In genomic region chr11:63518548-63518947, GRCh38 we compare ENCODE assay signal across 18 cellular contexts. TPM values are rescaled to one million over a fixed set of nuclear protein-coding genes. Genes with fewer than 3 reads are reported as not detected.
DNase-seq lines count a peak whose midpoint lies in the region; ATAC-seq, FAIRE-seq and TF ChIP-seq lines count a peak whose summit lies in the region.
"Had no signal": no experiment of that assay in that cellular context is flagged by ENCODE, and none has a peak within 500 bp of the region (broad histone marks: within the 10 kb centered on the region; RNA-seq: fewer than 3 reads in every experiment).

No MANE protein-coding gene starts in this region.

- TF ChIP-seq POLR2A in GM12878 (IDR thresholded peaks at IDR 0.05; ENCODE audit: low read depth, low read length) = no peak

- no peak for TF ChIP-seq EP300 in GM12878 (IDR thresholded peaks at IDR 0.05; ENCODE audit: borderline replicate concordance in 1 of 2, control insufficient read depth in 1 of 2, low read depth in 2 of 2, low read length in 2 of 2)

- CTCF ChIA-PET in PC-3 (lab: Charles Lee) (no interaction called here), GM12878 (lab: Yijun Ruan, JAX) (interaction anchor here (1.7 kb wide), 1 partner anchor 39 kb away, joined by 3 read pairs; no protein-coding TSS in a partner anchor)

- peaks cover 30% of the 10 kb centered on the region for H3K4me1 ChIP-seq in PC-3 (ENCODE audit: insufficient read depth, low read length)
- H3K4me1 ChIP-seq in GM12878 (ENCODE audit: control insufficient read depth, insufficient read depth, low read length) = no peaks in the 10 kb centered on the region
- H3K4me1 ChIP-seq: suprapubic skin had no signal

- no peak for TF ChIP-seq CTCF in PC-3 (conservative IDR thresholded peaks at IDR 0.05; ENCODE audit: low read depth, low read length)
- no peak for TF ChIP-seq CTCF in GM12878 (IDR thresholded peaks at IDR 0.05 in 2 of 3, conservative IDR thresholded peaks at IDR 0.05 in 1 of 3; ENCODE audit: control insufficient read depth in 2 of 3, extremely low read depth in 1 of 3, insufficient read depth in 1 of 3, low read depth in 3 of 3, low read length in 3 of 3)
- TF ChIP-seq CTCF in natural killer cell (IDR thresholded peaks at IDR 0.05) = no peak

- DNase-seq in EL (peak; percentile 70), PC-3 (peak; percentile 57), GM12878 (ENCODE audit: low read depth, low spot score) (no peak), natural killer cell (no peak), AG08396 (ENCODE audit: low spot score) (no peak), 8988T (no peak), Ammon's horn (ENCODE audit: low spot score) (no peak), NOMO-1 treated with dmso at 0.1 percent for 144 hours (lab: John Stamatoyannopoulos, UW; ENCODE audit: unreplicated experiment) (no peak)
- DNase-seq: activated CD4-positive, alpha-beta T cell treated with anti-CD3 and anti-CD28 coated beads, Interleukin-2, amount 50 U/mL, for 4 hours; activated naive CD4-positive, alpha-beta T cell treated with Interleukin-2 at 50 U/mL for 16 hours; erythroblast; left ventricle myocardium superior; NCI-H1105; NCI-H446 treated with DMSO at 0.1 percent for 48 hours had no signal

- peaks cover 9 to 23% of the 10 kb centered on the region in 2 donors for H3K4me1 Mint-ChIP-seq in natural killer cell

- H3K27me3 ChIP-seq in PC-3 (ENCODE audit: low read length) (no peaks in the 10 kb centered on the region), GM12878 (replicated peaks in 1 of 2; ENCODE audit: control insufficient read depth in 2 of 2, insufficient read depth in 2 of 2, low read length in 1 of 2) (no peaks in the 10 kb centered on the region)
- H3K27me3 ChIP-seq: suprapubic skin had no signal

- no peaks in the 10 kb centered on the region for H3K79me2 ChIP-seq in PC-3 (ENCODE audit: low read length)
- H3K79me2 ChIP-seq in GM12878 (ENCODE audit: control insufficient read depth, insufficient read depth, low read length) = no peaks in the 10 kb centered on the region

- H3K4me3 Mint-ChIP-seq in natural killer cell = peak overlapping the region; percentile 29

- in situ Hi-C loops in GM12878 (cut with MboI) = no loop called here

- H2AFZ ChIP-seq in PC-3 (ENCODE audit: low read length) (no peak overlapping the region), GM12878 (ENCODE audit: control insufficient read depth, low read depth, low read length) (no peak overlapping the region)

- no peak for TF ChIP-seq RAD21 in GM12878 (IDR thresholded peaks at IDR 0.05; ENCODE audit: insufficient read depth, low read depth, low read length)

- H3K27ac ChIP-seq in PC-3 (ENCODE audit: low read length) = no peak overlapping the region
- H3K27ac ChIP-seq in GM12878 (ENCODE audit: control insufficient read depth, insufficient read depth) = no peak overlapping the region
- H3K27ac ChIP-seq: suprapubic skin had no signal

- H4K20me1 ChIP-seq in PC-3 (ENCODE audit: low read length) (no peaks in the 10 kb centered on the region), GM12878 (ENCODE audit: control insufficient read depth, insufficient read depth) (no peaks in the 10 kb centered on the region)

- H3K4me3 ChIP-seq in PC-3 (ENCODE audit: low read length) (no peak overlapping the region), GM12878 (no peak overlapping the region)
- H3K4me3 ChIP-seq: suprapubic skin had no signal

- H3K36me3 ChIP-seq in PC-3 (ENCODE audit: low read depth, low read length) = no peaks in the 10 kb centered on the region
- no peaks in the 10 kb centered on the region for H3K36me3 ChIP-seq in GM12878 (ENCODE audit: control insufficient read depth in 2 of 2, insufficient read depth in 2 of 2, low read length in 1 of 2)
- H3K36me3 ChIP-seq: suprapubic skin had no signal

- H3F3A ChIP-seq in PC-3 (ENCODE audit: low read length, unreplicated experiment) = no peaks in the 10 kb centered on the region

- SMC1A ChIA-PET in GM12878 (lab: Charles Lee; ENCODE audit: uncharacterized antibody, unreplicated experiment) = no interaction called here

- H3K4me2 ChIP-seq in PC-3 (ENCODE audit: low read length) (no peak overlapping the region), GM12878 (ENCODE audit: control insufficient read depth, insufficient read depth) (no peak overlapping the region)

- POLR2A ChIA-PET in PC-3 (lab: Charles Lee; ENCODE audit: unreplicated experiment) = interaction anchor here (0.6 kb wide), 1 partner anchor 12 kb away, joined by 4 read pairs; no protein-coding TSS in a partner anchor
- POLR2A ChIA-PET in GM12878 (lab: Charles Lee) = interaction anchor here (0.7 kb wide), 2 partner anchors 10 to 111 kb away, joined by 3 read pairs; no protein-coding TSS in a partner anchor

- RAD21 ChIA-PET in GM12878 (lab: Charles Lee; ENCODE audit: unreplicated experiment) = no interaction called here

- no peaks in the 10 kb centered on the region for H3K9me2 ChIP-seq in PC-3 (replicated peaks; ENCODE audit: low read length)

- H3K27me3 Mint-ChIP-seq in natural killer cell (ENCODE audit: low read depth in 2 of 2) = no peaks in the 10 kb centered on the region

- no peaks in the 10 kb centered on the region for H3K36me3 Mint-ChIP-seq in natural killer cell

- ATAC-seq in PC-3 (no peak), GM12878 (no peak), natural killer cell (peak; percentile 81 to 85 (median 83))
- ATAC-seq: left ventricle myocardium superior had no signal

- no peaks in the 10 kb centered on the region for H3K9me3 Mint-ChIP-seq in natural killer cell

- WGBS in GM12878 (ENCODE audit: insufficient coverage, insufficient replicate concordance, low lambda C conversion rate, missing lambda C conversion rate) = 40% methylated on average over 1 of the region's 1 CpG

- BruUV-seq in PC-3 (replicated peaks; lab: Mats Ljungman, UMichigan) = no TSS peak
- no TSS peak for BruUV-seq in GM12878 (replicated peaks; lab: Mats Ljungman, UMichigan)

- H3K9ac ChIP-seq in PC-3 (ENCODE audit: low read length) = no peak overlapping the region
- no peak overlapping the region for H3K9ac ChIP-seq in GM12878 (ENCODE audit: control insufficient read depth, insufficient read depth, low read length)

- H3K27ac Mint-ChIP-seq in natural killer cell = peak overlapping the region; percentile 83 to 90

- H3K9me3 ChIP-seq in PC-3 (ENCODE audit: low read length) (no peaks in the 10 kb centered on the region), GM12878 (replicated peaks; ENCODE audit: control insufficient read depth, insufficient read depth, low read length) (no peaks in the 10 kb centered on the region; the same call in 2 of the 3 replicates)
- H3K9me3 ChIP-seq: suprapubic skin had no signal

- no peak for FAIRE-seq in GM12878 (lab: Jason Lieb, UNC)
- FAIRE-seq: colon had no signal

- intact Hi-C loops in PC-3 (cut with micrococcal nuclease) = no loop called here
- intact Hi-C loops in GM12878 (cut with micrococcal nuclease; ENCODE audit: unreplicated experiment) = no loop called here
- intact Hi-C loops in natural killer cell (cut with micrococcal nuclease) = no loop called here

RNA-seq across cellular contexts. Expression of gene LGALS12, which starts 12.7 kb away (rescaled TPM):
- total RNA-seq in PC-3 (2014; rRNA removed) = 0.07 TPM in 1 of 2 replicates, not detected in the other
- total RNA-seq in GM12878 (2013; cell fraction: nucleolus; rRNA removed) = not detected in 2 replicates
- total RNA-seq in GM12878 (2014; rRNA removed) = not detected in 2 replicates
- total RNA-seq in GM12878 (2014; rRNA removed; fragmentation: Illumina TruSeq; extraction: Trizol) = not detected in 2 replicates
- total RNA-seq in GM12878 (2021) = not detected in 2 replicates
- not detected for polyA plus RNA-seq in GM12878 (2011; ENCODE audit: low read depth)
- polyA plus RNA-seq in GM12878 (2011; rRNA removed) = not detected in 2 replicates
- not detected in 2 replicates for polyA plus RNA-seq in GM12878 (2011; cell fraction: cytosol; rRNA removed)
- polyA plus RNA-seq in GM12878 (2011; cell fraction: nucleus; rRNA removed) = not detected in 2 replicates
- not detected in 2 replicates for polyA plus RNA-seq in GM12878 (2012)
- not detected in 2 replicates for polyA plus RNA-seq in GM12878 (2014; fragmentation: Illumina TruSeq; extraction: Trizol)
- polyA plus RNA-seq in GM12878 (2014; fragmentation: Nextera tagmentation; extraction: Ambion mirVana) = not detected
- polyA plus RNA-seq in GM12878 (2014; rRNA removed) = not detected in 2 replicates
- polyA plus RNA-seq in GM12878 (2016; fragmentation: Nextera tagmentation; extraction: Ambion mirVana) = not detected
- polyA minus RNA-seq in GM12878 (2011; rRNA and poly(A)+ RNA removed) = not detected in 2 replicates
- not detected in 2 replicates for polyA minus RNA-seq in GM12878 (2011; cell fraction: cytosol; rRNA and poly(A)+ RNA removed)
- not detected in 2 replicates for polyA minus RNA-seq in GM12878 (2011; cell fraction: nucleus; rRNA and poly(A)+ RNA removed)
- total RNA-seq in natural killer cell = 1 to 10 TPM in 1 of 3 donors, under 1 TPM in 2; 0.23 to 1.8 (median 0.38) TPM

RNA-seq across cellular contexts. Expression of gene PLAAT4, which starts 18.1 kb away (rescaled TPM):
- total RNA-seq in PC-3 (2014; rRNA removed) = 5.4 and 5.6 TPM in 2 replicates
- 3.1 and 3.6 TPM in 2 replicates for total RNA-seq in GM12878 (2013; cell fraction: nucleolus; rRNA removed)
- 12.3 and 13.0 TPM in 2 replicates for total RNA-seq in GM12878 (2014; rRNA removed)
- total RNA-seq in GM12878 (2014; rRNA removed; fragmentation: Illumina TruSeq; extraction: Trizol) = 11.3 and 13.4 TPM in 2 replicates
- total RNA-seq in GM12878 (2021) = 9.9 and 12.6 TPM in 2 replicates
- 23.0 TPM for polyA plus RNA-seq in GM12878 (2011; ENCODE audit: low read depth)
- polyA plus RNA-seq in GM12878 (2011; rRNA removed) = 8.1 and 15.5 TPM in 2 replicates
- 14.9 and 15.1 TPM in 2 replicates for polyA plus RNA-seq in GM12878 (2011; cell fraction: cytosol; rRNA removed)
- 5.3 and 6.3 TPM in 2 replicates for polyA plus RNA-seq in GM12878 (2011; cell fraction: nucleus; rRNA removed)
- 21.2 and 23.6 TPM in 2 replicates for polyA plus RNA-seq in GM12878 (2012)
- polyA plus RNA-seq in GM12878 (2014; fragmentation: Illumina TruSeq; extraction: Trizol) = 11.8 and 12.2 TPM in 2 replicates
- polyA plus RNA-seq in GM12878 (2014; fragmentation: Nextera tagmentation; extraction: Ambion mirVana) = 10 to 100 TPM; 23.7 to 34.3 TPM
- 13.3 and 13.5 TPM in 2 replicates for polyA plus RNA-seq in GM12878 (2014; rRNA removed)
- 1 to 10 TPM; 6.0 to 7.1 TPM for polyA plus RNA-seq in GM12878 (2016; fragmentation: Nextera tagmentation; extraction: Ambion mirVana)
- polyA minus RNA-seq in GM12878 (2011; rRNA and poly(A)+ RNA removed) = 5.6 and 7.2 TPM in 2 replicates
- 1.8 and 4.1 TPM in 2 replicates for polyA minus RNA-seq in GM12878 (2011; cell fraction: cytosol; rRNA and poly(A)+ RNA removed)
- polyA minus RNA-seq in GM12878 (2011; cell fraction: nucleus; rRNA and poly(A)+ RNA removed) = 0.48 and 1.1 TPM in 2 replicates
- total RNA-seq in natural killer cell = 100 to 1,000 TPM; 204 to 215 (median 210) TPM

RNA-seq across cellular contexts. Expression of gene PLAAT5, which starts 27.6 kb away (rescaled TPM):
- not detected in 2 replicates for total RNA-seq in PC-3 (2014; rRNA removed)
- total RNA-seq in GM12878 (2013; cell fraction: nucleolus; rRNA removed) = not detected in 2 replicates
- total RNA-seq in GM12878 (2014; rRNA removed) = not detected in 2 replicates
- total RNA-seq in GM12878 (2014; rRNA removed; fragmentation: Illumina TruSeq; extraction: Trizol) = not detected in 2 replicates
- total RNA-seq in GM12878 (2021) = not detected in 2 replicates
- not detected for polyA plus RNA-seq in GM12878 (2011; ENCODE audit: low read depth)
- polyA plus RNA-seq in GM12878 (2011; rRNA removed) = not detected in 2 replicates
- polyA plus RNA-seq in GM12878 (2011; cell fraction: cytosol; rRNA removed) = not detected in 2 replicates
- polyA plus RNA-seq in GM12878 (2011; cell fraction: nucleus; rRNA removed) = not detected in 2 replicates
- polyA plus RNA-seq in GM12878 (2012) = not detected in 2 replicates
- not detected in 2 replicates for polyA plus RNA-seq in GM12878 (2014; fragmentation: Illumina TruSeq; extraction: Trizol)
- not detected for polyA plus RNA-seq in GM12878 (2014; fragmentation: Nextera tagmentation; extraction: Ambion mirVana)
- not detected in 2 replicates for polyA plus RNA-seq in GM12878 (2014; rRNA removed)
- polyA plus RNA-seq in GM12878 (2016; fragmentation: Nextera tagmentation; extraction: Ambion mirVana) = not detected
- polyA minus RNA-seq in GM12878 (2011; rRNA and poly(A)+ RNA removed) = not detected in 2 replicates
- polyA minus RNA-seq in GM12878 (2011; cell fraction: cytosol; rRNA and poly(A)+ RNA removed) = not detected in 2 replicates
- not detected in 2 replicates for polyA minus RNA-seq in GM12878 (2011; cell fraction: nucleus; rRNA and poly(A)+ RNA removed)
- total RNA-seq in natural killer cell = 1 to 10 TPM in 1 of 3 donors, under 1 TPM in 2; 0.59 to 3.0 (median 0.95) TPM
- total RNA-seq: T-helper 2 cell treated with Interferon-gamma antibody and Interleukin-4, amounts not matched to agents 100 ng/mL and 5 ng/mL, for 36 hours had no signal

RNA-seq across cellular contexts. Expression of gene PLAAT2, which starts 44.6 kb away (rescaled TPM):
- total RNA-seq in PC-3 (2014; rRNA removed) (3.0 and 5.6 TPM in 2 replicates), GM12878 (2014; rRNA removed) (8.2 and 8.5 TPM in 2 replicates), GM12878 (2014; rRNA removed; fragmentation: Illumina TruSeq; extraction: Trizol) (8.2 and 8.6 TPM in 2 replicates), GM12878 (2021) (4.6 and 5.2 TPM in 2 replicates), natural killer cell (1 to 10 TPM; 1.6 to 5.6 (median 4.6) TPM)
- 1.1 and 1.7 TPM in 2 replicates for total RNA-seq in GM12878 (2013; cell fraction: nucleolus; rRNA removed)
- polyA plus RNA-seq in GM12878 (2011; ENCODE audit: low read depth) = 21.4 TPM
- polyA plus RNA-seq in GM12878 (2011; rRNA removed) (2.5 and 4.6 TPM in 2 replicates), GM12878 (2014; fragmentation: Illumina TruSeq; extraction: Trizol) (10.8 and 13.4 TPM in 2 replicates), GM12878 (2014; fragmentation: Nextera tagmentation; extraction: Ambion mirVana) (10 to 100 TPM; 15.7 to 25.9 TPM), GM12878 (2014; rRNA removed) (10.9 and 11.5 TPM in 2 replicates), GM12878 (2016; fragmentation: Nextera tagmentation; extraction: Ambion mirVana) (1 to 10 TPM; 5.6 to 5.9 TPM)
- polyA plus RNA-seq in GM12878 (2011; cell fraction: cytosol; rRNA removed) = 4.8 and 7.6 TPM in 2 replicates
- 2.0 and 2.5 TPM in 2 replicates for polyA plus RNA-seq in GM12878 (2011; cell fraction: nucleus; rRNA removed)
- 6.3 and 17.6 TPM in 2 replicates for polyA plus RNA-seq in GM12878 (2012)
- 1.8 and 3.9 TPM in 2 replicates for polyA minus RNA-seq in GM12878 (2011; rRNA and poly(A)+ RNA removed)
- not detected in 2 replicates for polyA minus RNA-seq in GM12878 (2011; cell fraction: cytosol; rRNA and poly(A)+ RNA removed)
- not detected in 2 replicates for polyA minus RNA-seq in GM12878 (2011; cell fraction: nucleus; rRNA and poly(A)+ RNA removed)
- total RNA-seq: left ventricle myocardium superior; skeletal muscle tissue; suprapubic skin; T-helper 2 cell treated with Interferon-gamma antibody and Interleukin-4, amounts not matched to agents 100 ng/mL and 5 ng/mL, for 36 hours had no signal

Comparison
In these comparisons a context has a peak if more than half of its experiments do, and no peak if none do; other contexts are left out.
1. DNase-seq: peak in EL (single experiment) and PC-3 (single experiment); none in GM12878 (single experiment), natural killer cell (single experiment), AG08396 (single experiment), 8988T (single experiment), Ammon's horn (single experiment) and NOMO-1 treated with dmso at 0.1 percent for 144 hours (single experiment).
2. ATAC-seq: peak in natural killer cell (3 of 3); none in PC-3 (single experiment) and GM12878 (single experiment).
3. RNA of gene PLAAT4, which starts 18.1 kb away (total RNA-seq): 204 to 215 TPM in natural killer cell; 3.1 to 13.4 TPM in GM12878 and 5.4 to 5.6 TPM in PC-3; every median in the first group is over 10 times any median in the second.